17 cellular contexts compared by ENCODE assay signal in the genomic region with DNA sequence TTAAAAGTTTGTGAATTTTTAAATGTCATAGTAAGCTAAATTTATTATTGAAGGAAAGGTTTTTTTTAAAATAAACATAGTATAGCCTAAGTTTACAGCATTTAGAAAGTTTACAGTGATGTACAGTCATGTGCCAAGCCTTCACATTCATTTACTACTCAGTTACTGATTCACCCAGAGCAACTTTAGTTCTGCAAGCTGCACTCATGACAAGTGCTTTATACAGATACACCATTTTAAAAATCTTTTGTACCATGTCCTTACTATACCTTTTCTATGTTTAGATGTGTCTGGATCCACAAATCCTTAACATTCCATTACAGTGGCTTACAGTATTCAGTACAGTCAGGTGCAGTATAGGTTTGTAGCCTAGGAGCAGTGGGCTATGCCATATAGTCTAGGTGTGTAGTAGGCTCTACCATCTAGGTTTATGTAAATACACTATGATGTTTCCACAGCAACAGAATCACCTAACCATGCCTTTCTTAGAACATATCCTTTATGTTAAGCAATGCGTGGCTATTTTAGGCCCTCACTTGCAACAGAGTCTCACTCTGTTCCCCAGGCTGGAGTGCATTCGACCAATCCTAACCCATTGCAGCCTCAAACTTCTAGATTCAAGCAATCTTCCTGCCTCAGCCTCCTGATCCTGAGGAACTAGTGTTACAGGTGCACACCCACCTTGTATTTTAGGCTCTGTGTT.
A peak's percentile ranks its signal among the peaks of the same experiment; 100 is the strongest.
DNase-seq lines count a peak whose midpoint lies in the region; ATAC-seq lines count a peak whose summit lies in the region.
"Had no signal": no experiment of that assay in that cellular context is flagged by ENCODE, and none has a peak within 500 bp of the region (broad histone marks: within the 10 kb centered on the region; RNA-seq: fewer than 3 reads in every experiment).

No MANE protein-coding gene starts in this region.

- WGBS in right cardiac atrium = 50% methylated on average over 2 of the region's 2 CpGs

- H3K27me3 Mint-ChIP-seq in stimulated activated memory B cell treated with anti-CD40 and anti-IgM and Interleukin-4, amounts not matched to agents 10 μg/mL and 1 μg/mL and 100 μg/mL, for 72 hours = peaks cover 15% of the 10 kb centered on the region
- H3K27me3 Mint-ChIP-seq in natural killer cell treated with Interleukin-12 subunit alpha and Interleukin-12 subunit beta and Interleukin-15 and Interleukin-18, amount 100 ng/mL, for 72 hours = peaks cover 0 to under 1% of the 10 kb centered on the region in 2 donors
- H3K27me3 Mint-ChIP-seq in activated T-helper 17 cell treated with anti-CD3 and anti-CD28 coated beads, Interleukin-2, amount 50 U/mL, for 72 hours = peaks cover 8% of the 10 kb centered on the region
- H3K27me3 Mint-ChIP-seq: brain had no signal

- no peak overlapping the region for H3K4me3 Mint-ChIP-seq in stimulated activated memory B cell treated with anti-CD40 and anti-IgM and Interleukin-4, amounts not matched to agents 10 μg/mL and 1 μg/mL and 100 μg/mL, for 72 hours
- H3K4me3 Mint-ChIP-seq in natural killer cell treated with Interleukin-12 subunit alpha and Interleukin-12 subunit beta and Interleukin-15 and Interleukin-18, amount 100 ng/mL, for 72 hours = no peak overlapping the region
- H3K4me3 Mint-ChIP-seq in activated T-helper 17 cell treated with anti-CD3 and anti-CD28 coated beads, Interleukin-2, amount 50 U/mL, for 72 hours = no peak overlapping the region
- H3K4me3 Mint-ChIP-seq: brain had no signal

- H3K9me3 ChIP-seq in right cardiac atrium (ENCODE audit: control insufficient read depth, low read length) = no peaks in the 10 kb centered on the region
- H3K9me3 ChIP-seq: spleen, uterus had no signal

- ATAC-seq in HG03159 (IDR thresholded peaks at IDR 0.05; ENCODE audit: unreplicated experiment) (peak; percentile 61), right cardiac atrium (peak; percentile 59 to 64)
- ATAC-seq in stimulated activated memory B cell treated with anti-CD40 and anti-IgM and Interleukin-4, amounts not matched to agents 10 μg/mL and 1 μg/mL and 100 μg/mL, for 72 hours = peak; percentile 20
- ATAC-seq in natural killer cell treated with Interleukin-12 subunit alpha and Interleukin-12 subunit beta and Interleukin-15 and Interleukin-18, amount 100 ng/mL, for 72 hours = no peak
- no peak for ATAC-seq in activated T-helper 17 cell treated with anti-CD3 and anti-CD28 coated beads, Interleukin-2, amount 50 U/mL, for 72 hours (replicated peaks)
- ATAC-seq: K562; stimulated activated naive CD8-positive, alpha-beta T cell treated with anti-CD3 and anti-CD28 coated beads, Interleukin-15, Interleukin-2, amounts not matched to agents 100 U/mL and 50 U/mL, for 24 hours had no signal

- H3K27ac Mint-ChIP-seq in stimulated activated memory B cell treated with anti-CD40 and anti-IgM and Interleukin-4, amounts not matched to agents 10 μg/mL and 1 μg/mL and 100 μg/mL, for 72 hours = no peak overlapping the region
- H3K27ac Mint-ChIP-seq in natural killer cell treated with Interleukin-12 subunit alpha and Interleukin-12 subunit beta and Interleukin-15 and Interleukin-18, amount 100 ng/mL, for 72 hours = no peak overlapping the region
- no peak overlapping the region for H3K27ac Mint-ChIP-seq in activated T-helper 17 cell treated with anti-CD3 and anti-CD28 coated beads, Interleukin-2, amount 50 U/mL, for 72 hours

- DNase-seq in NOMO-1 treated with dmso at 0.1 percent for 144 hours (lab: John Stamatoyannopoulos, UW; ENCODE audit: unreplicated experiment) (peak; percentile 46), right cardiac atrium (no peak), NCI-H1436 treated with DMSO at 0.1 percent for 48 hours (lab: John Stamatoyannopoulos, UW) (no peak)
- DNase-seq in natural killer cell treated with Interleukin-12 subunit alpha and Interleukin-12 subunit beta and Interleukin-15 and Interleukin-18, amount 100 ng/mL, for 72 hours (ENCODE audit: low spot score) = no peak
- DNase-seq: activated CD4-positive, CD25-positive, alpha-beta regulatory T cell treated with anti-CD3 and anti-CD28 coated beads, Interleukin-2, amount 50 U/mL, for 72 hours; activated naive CD4-positive, alpha-beta T cell treated with anti-CD3 and anti-CD28 coated beads, Interleukin-2, amount 50 U/mL, for 16 hours; NCI-H1694; NCI-H524; spleen; stimulated activated naive CD8-positive, alpha-beta T cell treated with anti-CD3 and anti-CD28 coated beads, Interleukin-15, Interleukin-2, amounts not matched to agents 100 U/mL and 50 U/mL, for 24 hours; uterus had no signal

- H3K27me3 ChIP-seq in right cardiac atrium (ENCODE audit: control insufficient read depth, insufficient read depth) = no peaks in the 10 kb centered on the region
- H3K27me3 ChIP-seq: spleen, uterus had no signal

- H3K36me3 Mint-ChIP-seq in stimulated activated memory B cell treated with anti-CD40 and anti-IgM and Interleukin-4, amounts not matched to agents 10 μg/mL and 1 μg/mL and 100 μg/mL, for 72 hours = no peaks in the 10 kb centered on the region
- no peaks in the 10 kb centered on the region for H3K36me3 Mint-ChIP-seq in natural killer cell treated with Interleukin-12 subunit alpha and Interleukin-12 subunit beta and Interleukin-15 and Interleukin-18, amount 100 ng/mL, for 72 hours
- H3K36me3 Mint-ChIP-seq in activated T-helper 17 cell treated with anti-CD3 and anti-CD28 coated beads, Interleukin-2, amount 50 U/mL, for 72 hours (ENCODE audit: low read depth) = no peaks in the 10 kb centered on the region

- intact Hi-C loops in right cardiac atrium (cut with DNase I) = no loop called here

- H3K4me1 ChIP-seq in right cardiac atrium (ENCODE audit: control insufficient read depth, insufficient read depth, low read length) = no peaks in the 10 kb centered on the region
- H3K4me1 ChIP-seq: uterus had no signal

- H3K4me3 ChIP-seq in right cardiac atrium (ENCODE audit: low read length) = no peak overlapping the region
- H3K4me3 ChIP-seq: K562, spleen, uterus had no signal

- H3K9me3 Mint-ChIP-seq in stimulated activated memory B cell treated with anti-CD40 and anti-IgM and Interleukin-4, amounts not matched to agents 10 μg/mL and 1 μg/mL and 100 μg/mL, for 72 hours = no peaks in the 10 kb centered on the region
- no peaks in the 10 kb centered on the region for H3K9me3 Mint-ChIP-seq in natural killer cell treated with Interleukin-12 subunit alpha and Interleukin-12 subunit beta and Interleukin-15 and Interleukin-18, amount 100 ng/mL, for 72 hours
- no peaks in the 10 kb centered on the region for H3K9me3 Mint-ChIP-seq in activated T-helper 17 cell treated with anti-CD3 and anti-CD28 coated beads, Interleukin-2, amount 50 U/mL, for 72 hours
- H3K9me3 Mint-ChIP-seq: brain had no signal

- peak overlapping the region; percentile 52 for H3K27ac ChIP-seq in right cardiac atrium (ENCODE audit: low read length)
- H3K27ac ChIP-seq: C4-2B, spleen, uterus had no signal

- H3K4me1 Mint-ChIP-seq in stimulated activated memory B cell treated with anti-CD40 and anti-IgM and Interleukin-4, amounts not matched to agents 10 μg/mL and 1 μg/mL and 100 μg/mL, for 72 hours = no peaks in the 10 kb centered on the region
- no peaks in the 10 kb centered on the region for H3K4me1 Mint-ChIP-seq in natural killer cell treated with Interleukin-12 subunit alpha and Interleukin-12 subunit beta and Interleukin-15 and Interleukin-18, amount 100 ng/mL, for 72 hours (ENCODE audit: low read depth in 2 of 2)
- no peaks in the 10 kb centered on the region for H3K4me1 Mint-ChIP-seq in activated T-helper 17 cell treated with anti-CD3 and anti-CD28 coated beads, Interleukin-2, amount 50 U/mL, for 72 hours

Comparison
In these comparisons a context has a peak if more than half of its experiments do, and no peak if none do; other contexts are left out.
1. ATAC-seq: peak in HG03159 (single experiment), right cardiac atrium (2 of 2) and stimulated activated memory B cell treated with anti-CD40 and anti-IgM and Interleukin-4, amounts not matched to agents 10 μg/mL and 1 μg/mL and 100 μg/mL, for 72 hours (single experiment); none in natural killer cell treated with Interleukin-12 subunit alpha and Interleukin-12 subunit beta and Interleukin-15 and Interleukin-18, amount 100 ng/mL, for 72 hours (0 of 2) and activated T-helper 17 cell treated with anti-CD3 and anti-CD28 coated beads, Interleukin-2, amount 50 U/mL, for 72 hours (single experiment).